In the genomic region with DNA sequence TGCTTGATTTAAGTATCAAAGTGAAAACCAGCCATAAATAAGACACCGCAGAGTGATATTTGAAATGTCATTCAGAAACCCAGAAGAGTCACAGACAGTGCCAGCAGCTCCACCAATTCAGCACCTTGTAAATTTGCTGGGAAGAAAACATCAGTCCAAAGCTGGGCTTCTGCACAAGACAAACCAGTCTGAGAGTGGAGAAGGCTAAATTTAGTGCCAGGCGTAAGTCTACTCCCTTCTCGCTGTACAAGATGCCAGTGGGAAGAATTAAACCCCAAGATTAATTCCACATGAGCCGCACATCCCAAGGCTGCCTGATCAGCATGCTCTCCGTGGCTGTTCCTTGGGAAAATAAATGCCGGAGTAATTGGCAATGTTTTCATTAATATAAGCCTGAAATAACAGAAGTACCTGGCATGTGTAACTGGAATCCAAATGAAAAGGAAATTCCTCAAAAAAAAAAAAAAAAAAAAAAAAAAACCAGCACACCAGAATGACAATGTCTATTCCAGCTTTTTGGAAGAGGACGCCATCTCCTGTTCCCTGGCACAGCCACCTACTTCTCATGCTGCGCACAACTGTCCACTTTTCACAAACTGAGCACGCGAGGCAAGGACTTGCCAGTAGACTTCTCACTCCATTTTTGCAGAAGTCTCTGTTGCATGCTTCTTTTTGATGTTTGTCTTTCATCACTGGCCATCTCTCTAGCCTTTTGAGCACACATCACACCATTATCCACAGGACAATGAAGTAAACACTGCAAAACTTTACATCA, we compare ENCODE assay signal across 17 cellular contexts.
DNase-seq lines count a peak whose midpoint lies in the region; ATAC-seq lines count a peak whose summit lies in the region.
"Had no signal": no experiment of that assay in that cellular context is flagged by ENCODE, and none has a peak within 500 bp of the region (broad histone marks: within the 10 kb centered on the region; RNA-seq: fewer than 3 reads in every experiment).

No MANE protein-coding gene starts in this region.

- DNase-seq in cardiac septum (ENCODE audit: low spot score) (peak; percentile 31), Right ventricle myocardium inferior (ENCODE audit: missing footprints) (no peak), midbrain (lab: John Stamatoyannopoulos, UW) (peak; percentile 71), aorta (no peak), NCI-H446 treated with DMSO at 0.1 percent for 48 hours (lab: John Stamatoyannopoulos, UW) (no peak), GM03348 (ENCODE audit: low spot score) (no peak)
- DNase-seq: activated CD4-positive, alpha-beta T cell treated with anti-CD3 and anti-CD28 coated beads, Interleukin-2, amount 50 U/mL, for 48 hours; activated naive CD4-positive, alpha-beta T cell treated with anti-CD3 and anti-CD28 coated beads for 36 hours; mesenchymal stem cell; NCI-H2029 treated with DMSO at 0.1 percent for 48 hours; NCI-H82; stimulated activated naive CD4-positive, alpha-beta T cell treated with Interleukin-2 at 50 U/mL for 16 hours; SW 1271 had no signal

- no peaks in the 10 kb centered on the region for H3K9me3 ChIP-seq in aorta (ENCODE audit: control insufficient read depth, low read length)
- H3K9me3 ChIP-seq: neutrophil, vagina had no signal

- peak overlapping the region; percentile 57 for H3K27ac ChIP-seq in cingulate gyrus (ENCODE audit: low read depth, low read length)
- H3K27ac ChIP-seq in aorta (ENCODE audit: low read depth in 1 of 2, low read length in 2 of 2), result peak overlapping the region in 1 of 2 donors; percentile 70
- H3K27ac ChIP-seq: neutrophil, vagina had no signal

- WGBS in aorta, 2 donors, result 4 to 13% methylated on average over 10 of the region's 10 CpGs

- intact Hi-C loops in cardiac septum (cut with DNase I) (no loop called here), Right ventricle myocardium inferior (cut with DNase I) (no loop called here), aorta (cut with DNase I) (no loop called here)

- ATAC-seq in Right ventricle myocardium inferior (no peak), aorta (ENCODE audit: low FRiP score) (peak; percentile 56), HG03439 (IDR thresholded peaks at IDR 0.05; ENCODE audit: unreplicated experiment) (no peak)

- no peaks in the 10 kb centered on the region for H3K36me3 ChIP-seq in aorta (ENCODE audit: control insufficient read depth in 1 of 2, insufficient read depth in 2 of 2, low read length in 1 of 2)
- H3K36me3 ChIP-seq: neutrophil, vagina had no signal

- no peaks in the 10 kb centered on the region for H3K27me3 ChIP-seq in aorta (ENCODE audit: control insufficient read depth in 1 of 2, insufficient read depth in 2 of 2, low read length in 1 of 2)
- H3K27me3 ChIP-seq: neutrophil, vagina had no signal

- H3K4me1 ChIP-seq in aorta (ENCODE audit: control insufficient read depth in 1 of 2, insufficient read depth in 2 of 2, low read length in 2 of 2), result peaks cover 0 to 2% of the 10 kb centered on the region in 2 donors
- H3K4me1 ChIP-seq: vagina had no signal

- no peak overlapping the region for H3K4me3 ChIP-seq in aorta (ENCODE audit: low read length in 2 of 2)
- H3K4me3 ChIP-seq: vagina had no signal

Comparison
In these comparisons a context has a peak if more than half of its experiments do, and no peak if none do; other contexts are left out.
1. DNase-seq: peak in cardiac septum (single experiment) and midbrain (single experiment); none in Right ventricle myocardium inferior (single experiment), aorta (0 of 2), NCI-H446 treated with DMSO at 0.1 percent for 48 hours (single experiment) and GM03348 (single experiment).